ENCODE assay signal across 22 cellular contexts in the genomic region with DNA sequence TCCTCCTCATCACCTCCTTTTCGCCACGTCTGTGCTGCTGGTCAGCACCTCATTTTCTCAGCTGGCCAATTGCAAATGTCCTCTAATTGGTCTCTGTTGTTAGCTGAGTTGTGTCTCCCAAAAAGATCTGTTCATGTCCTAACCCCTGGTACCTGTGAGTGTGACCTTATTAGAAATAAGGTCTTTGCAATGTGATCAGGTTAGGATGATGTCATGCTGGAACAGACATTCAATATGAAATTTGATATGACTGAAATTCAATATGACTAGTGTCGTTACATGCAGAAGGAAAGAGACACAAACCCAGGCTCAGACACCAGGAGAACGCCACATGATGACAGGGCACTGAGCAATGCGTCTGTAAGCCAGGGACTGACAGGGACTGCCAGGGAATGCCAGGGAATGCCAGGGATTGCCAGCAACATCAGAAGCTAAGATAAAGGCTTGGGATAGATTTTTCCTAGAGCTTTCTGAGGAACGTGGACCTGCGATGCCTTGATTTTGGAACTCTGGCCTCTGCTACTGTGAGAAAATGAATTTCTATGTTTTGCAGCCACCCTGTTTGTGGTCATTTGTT.
DNase-seq lines count a peak whose midpoint lies in the region; ATAC-seq and TF ChIP-seq lines count a peak whose summit lies in the region.
"Had no signal": no experiment of that assay in that cellular context is flagged by ENCODE, and none has a peak within 500 bp of the region (broad histone marks: within the 10 kb centered on the region; RNA-seq: fewer than 3 reads in every experiment).

No MANE protein-coding gene starts in this region.

- H3K27me3 ChIP-seq in GM23248 (replicated peaks; ENCODE audit: insufficient read depth): no peaks in the 10 kb centered on the region
- H3K27me3 ChIP-seq in PC-3 (ENCODE audit: low read length): peaks cover 33% of the 10 kb centered on the region; the same call in 1 of the 2 replicates
- H3K27me3 ChIP-seq in MM.1S (replicated peaks; ENCODE audit: insufficient read depth, low read length): no peaks in the 10 kb centered on the region
- H3K27me3 ChIP-seq in CD4-positive, alpha-beta memory T cell (ENCODE audit: insufficient read depth, low read length): no peaks in the 10 kb centered on the region

- H3K27ac ChIP-seq in GM23248 (no peak overlapping the region), PC-3 (ENCODE audit: low read length) (no peak overlapping the region), MM.1S (ENCODE audit: low read length) (no peak overlapping the region)
- H3K27ac ChIP-seq in CD4-positive, alpha-beta memory T cell (ENCODE audit: low read depth, low read length): no peak overlapping the region
- H3K27ac ChIP-seq: A549, PC-9, RWPE1 had no signal

- H3K27me3 Mint-ChIP-seq in CD4-positive, alpha-beta memory T cell: peaks cover 3 to 5% of the 10 kb centered on the region in 2 donors

- CTCF ChIA-PET in PC-3 (lab: Charles Lee): no interaction called here
- CTCF ChIA-PET in CD4-positive, alpha-beta memory T cell (lab: Charles Lee; ENCODE audit: partially characterized antibody): no interaction called here

- H3K9me2 ChIP-seq in GM23248 (ENCODE audit: insufficient read depth) (no peaks in the 10 kb centered on the region), PC-3 (replicated peaks; ENCODE audit: low read length) (no peaks in the 10 kb centered on the region), MM.1S (replicated peaks; ENCODE audit: insufficient read depth, low read length) (no peaks in the 10 kb centered on the region)

- no peak overlapping the region for H2AFZ ChIP-seq in GM23248
- H2AFZ ChIP-seq in PC-3 (ENCODE audit: low read length): no peak overlapping the region
- no peak overlapping the region for H2AFZ ChIP-seq in MM.1S (ENCODE audit: low read length)
- H2AFZ ChIP-seq: PC-9 had no signal

- no TSS peak for BruUV-seq in PC-3 (replicated peaks; lab: Mats Ljungman, UMichigan)

- no peak overlapping the region for H3K4me2 ChIP-seq in GM23248 (ENCODE audit: unreplicated experiment)
- no peak overlapping the region for H3K4me2 ChIP-seq in PC-3 (ENCODE audit: low read length)
- H3K4me2 ChIP-seq in MM.1S (ENCODE audit: low read depth, low read length): no peak overlapping the region
- H3K4me2 ChIP-seq: A549, PC-9 had no signal

- peaks cover 0 to 6% (median 0%) of the 10 kb centered on the region in 8 donors for H3K9me3 Mint-ChIP-seq in CD4-positive, alpha-beta memory T cell
- H3K9me3 Mint-ChIP-seq: CD8-positive, alpha-beta T cell had no signal

- TF ChIP-seq CTCF in PC-3 (conservative IDR thresholded peaks at IDR 0.05; ENCODE audit: low read depth, low read length) (no peak), MM.1S (IDR thresholded peaks at IDR 0.05; ENCODE audit: low read length) (no peak), GM10266 (IDR thresholded peaks at IDR 0.05; ENCODE audit: control insufficient read depth, insufficient read depth, low read depth, missing control alignments) (no peak)

- intact Hi-C loops in PC-3 (cut with micrococcal nuclease): no loop called here
- intact Hi-C loops in CD4-positive, alpha-beta memory T cell (cut with micrococcal nuclease): no loop called here

- H3K9me3 ChIP-seq in GM23248 (ENCODE audit: low read depth): no peaks in the 10 kb centered on the region
- no peaks in the 10 kb centered on the region for H3K9me3 ChIP-seq in PC-3 (ENCODE audit: low read length)
- H3K9me3 ChIP-seq in MM.1S (replicated peaks; ENCODE audit: insufficient read depth, low read length): no peaks in the 10 kb centered on the region
- no peaks in the 10 kb centered on the region for H3K9me3 ChIP-seq in CD4-positive, alpha-beta memory T cell (ENCODE audit: control insufficient read depth in 1 of 2, low read length in 2 of 2)
- H3K9me3 ChIP-seq: A549, HAP-1 had no signal

- H4K20me1 ChIP-seq in GM23248 (ENCODE audit: insufficient read depth) (no peaks in the 10 kb centered on the region), PC-3 (ENCODE audit: low read length) (no peaks in the 10 kb centered on the region), MM.1S (ENCODE audit: insufficient read depth, low read length) (no peaks in the 10 kb centered on the region)

- no peaks in the 10 kb centered on the region for H3K79me2 ChIP-seq in GM23248 (ENCODE audit: insufficient read depth)
- no peaks in the 10 kb centered on the region for H3K79me2 ChIP-seq in PC-3 (ENCODE audit: low read length)
- H3K79me2 ChIP-seq in MM.1S (ENCODE audit: low read length): no peaks in the 10 kb centered on the region

- no peak overlapping the region for H3K4me3 ChIP-seq in GM23248
- H3K4me3 ChIP-seq in PC-3 (ENCODE audit: low read length): no peak overlapping the region
- no peak overlapping the region for H3K4me3 ChIP-seq in MM.1S (ENCODE audit: low read length)
- no peak overlapping the region for H3K4me3 ChIP-seq in CD4-positive, alpha-beta memory T cell (ENCODE audit: low read length in 2 of 2)
- H3K4me3 ChIP-seq: A549, HAP-1, PC-9 had no signal

- no peak overlapping the region for H3K4me3 Mint-ChIP-seq in CD4-positive, alpha-beta memory T cell
- H3K4me3 Mint-ChIP-seq: CD8-positive, alpha-beta T cell; IgD-negative memory B cell had no signal

- peaks cover 20% of the 10 kb centered on the region for H3F3A ChIP-seq in GM23248 (ENCODE audit: insufficient read depth)
- H3F3A ChIP-seq in PC-3 (ENCODE audit: low read length, unreplicated experiment): no peaks in the 10 kb centered on the region
- no peaks in the 10 kb centered on the region for H3F3A ChIP-seq in MM.1S (ENCODE audit: insufficient read depth, low read length)

- no peaks in the 10 kb centered on the region for H3K36me3 ChIP-seq in GM23248 (ENCODE audit: low read depth)
- H3K36me3 ChIP-seq in PC-3 (ENCODE audit: low read depth, low read length): no peaks in the 10 kb centered on the region
- no peaks in the 10 kb centered on the region for H3K36me3 ChIP-seq in MM.1S (replicated peaks; ENCODE audit: insufficient read depth, low read length)
- no peaks in the 10 kb centered on the region for H3K36me3 ChIP-seq in CD4-positive, alpha-beta memory T cell (ENCODE audit: insufficient read depth, low read length)
- H3K36me3 ChIP-seq: HAP-1 had no signal

- no peaks in the 10 kb centered on the region for H3K36me3 Mint-ChIP-seq in CD4-positive, alpha-beta memory T cell
- H3K36me3 Mint-ChIP-seq: CD8-positive, alpha-beta T cell had no signal

- in situ Hi-C loops in GM23248 (cut with MboI): no loop called here

- DNase-seq in NCI-H510A treated with DMSO at 0.1 percent for 48 hours (lab: John Stamatoyannopoulos, UW): peak; percentile 8
- no peak for DNase-seq in NCI-H510A (lab: John Stamatoyannopoulos, UW)
- peak; percentile 49 for DNase-seq in GM23248
- peak; percentile 63 for DNase-seq in PC-3
- DNase-seq in myocyte (ENCODE audit: low read depth): peak; percentile 34
- DNase-seq in MM.1S: no peak
- DNase-seq in GM10266 (ENCODE audit: extremely low spot score): no peak
- DNase-seq in CD4-positive, alpha-beta memory T cell: no peak
- DNase-seq: CD8-positive, alpha-beta T cell; DND-41; Karpas-422; NCI-H1105 treated with DMSO at 0.1 percent for 48 hours; NCI-H1694 treated with DMSO at 0.1 percent for 48 hours; NCI-H2107; NCI-H345; NCI-H82; PC-9; T-helper 1 cell had no signal

- ATAC-seq in PC-3: no peak
- ATAC-seq: A549; CD8-positive, alpha-beta T cell had no signal

- no peak overlapping the region for H3K27ac Mint-ChIP-seq in CD4-positive, alpha-beta memory T cell
- H3K27ac Mint-ChIP-seq: CD8-positive, alpha-beta T cell had no signal

- POLR2A ChIA-PET in PC-3 (lab: Charles Lee; ENCODE audit: unreplicated experiment): no interaction called here
- POLR2A ChIA-PET in CD4-positive, alpha-beta memory T cell (lab: Charles Lee; ENCODE audit: partially characterized antibody): no interaction called here

- H3K4me1 Mint-ChIP-seq in CD4-positive, alpha-beta memory T cell: no peaks in the 10 kb centered on the region
- H3K4me1 Mint-ChIP-seq: IgD-negative memory B cell had no signal

- 53 to 57% methylated on average over 7 of the region's 7 CpGs for WGBS in GM23248 (ENCODE audit: low coverage in 1 of 2, low lambda C conversion rate in 2 of 2, missing lambda C conversion rate in 2 of 2), 2 experiments

- H3K9ac ChIP-seq in GM23248 (no peak overlapping the region), PC-3 (ENCODE audit: low read length) (no peak overlapping the region), MM.1S (ENCODE audit: low read length) (no peak overlapping the region)

- H3K4me1 ChIP-seq in GM23248 (ENCODE audit: insufficient read depth) (peaks cover 23% of the 10 kb centered on the region), PC-3 (ENCODE audit: insufficient read depth, low read length) (no peaks in the 10 kb centered on the region), MM.1S (ENCODE audit: low read length) (no peaks in the 10 kb centered on the region)
- no peaks in the 10 kb centered on the region for H3K4me1 ChIP-seq in CD4-positive, alpha-beta memory T cell (ENCODE audit: insufficient read depth, low read length)
- H3K4me1 ChIP-seq: A549, HAP-1 had no signal

Comparison
In these comparisons a context has a peak if more than half of its experiments do, and no peak if none do; other contexts are left out.
1. DNase-seq: peak in NCI-H510A treated with DMSO at 0.1 percent for 48 hours (single experiment), GM23248 (single experiment), PC-3 (single experiment) and myocyte (single experiment); none in NCI-H510A (single experiment), MM.1S (single experiment), GM10266 (single experiment) and CD4-positive, alpha-beta memory T cell (0 of 5).